ENCODE assay signal across 8 cellular contexts in genomic region chr4:152408514-152409327, GRCh38.
A peak's percentile ranks its signal among the peaks of the same experiment; 100 is the strongest.
DNase-seq lines count a peak whose midpoint lies in the region; ATAC-seq and TF ChIP-seq lines count a peak whose summit lies in the region.

No MANE protein-coding gene starts in this region.

- TF ChIP-seq CTCF in sigmoid colon (IDR thresholded peaks at IDR 0.05): peak in 3 of 4 experiments; percentile 29 to 36 (median 32)

- H3K27me3 Mint-ChIP-seq in activated T-cell treated with anti-CD3 and anti-CD28 coated beads, Interleukin-2, amount 50 U/mL, for 24 hours: no peaks in the 10 kb centered on the region

- ATAC-seq in HG03139 (IDR thresholded peaks at IDR 0.05; ENCODE audit: unreplicated experiment): no peak
- no peak for ATAC-seq in GM21528 (IDR thresholded peaks at IDR 0.05; ENCODE audit: low FRiP score, unreplicated experiment)

- H3K4me3 ChIP-seq in sigmoid colon: no peak overlapping the region

- H3K4me1 ChIP-seq in sigmoid colon: no peaks in the 10 kb centered on the region

- H3K9me3 ChIP-seq in sigmoid colon: no peaks in the 10 kb centered on the region

- no peak for TF ChIP-seq POLR2A in sigmoid colon (IDR thresholded peaks at IDR 0.05)

- H3K4me3 Mint-ChIP-seq in activated T-cell treated with anti-CD3 and anti-CD28 coated beads, Interleukin-2, amount 50 U/mL, for 24 hours: no peak overlapping the region

- H3K27ac ChIP-seq in sigmoid colon: no peak overlapping the region

- peak; percentile 5 for DNase-seq in activated T-cell treated with anti-CD3 and anti-CD28 coated beads for 4 hours
- DNase-seq in activated T-cell treated with anti-CD3 and anti-CD28 coated beads, Interleukin-2, amount 50 U/mL, for 24 hours: no peak
- peak; percentile 30 for DNase-seq in HT1080 (ENCODE audit: low read depth)
- peak; percentile 42 for DNase-seq in SKM-1 treated with dmso at 0.1 percent for 144 hours (lab: John Stamatoyannopoulos, UW; ENCODE audit: unreplicated experiment)
- DNase-seq in foreskin melanocyte: peak; percentile 42
- no peak for DNase-seq in sigmoid colon

- intact Hi-C loops in sigmoid colon (cut with DNase I): no loop called here

- H3K9me3 Mint-ChIP-seq in activated T-cell treated with anti-CD3 and anti-CD28 coated beads, Interleukin-2, amount 50 U/mL, for 24 hours: no peaks in the 10 kb centered on the region

- no peak overlapping the region for H3K27ac Mint-ChIP-seq in activated T-cell treated with anti-CD3 and anti-CD28 coated beads, Interleukin-2, amount 50 U/mL, for 24 hours

- peaks cover 26% of the 10 kb centered on the region for H3K4me1 Mint-ChIP-seq in activated T-cell treated with anti-CD3 and anti-CD28 coated beads, Interleukin-2, amount 50 U/mL, for 24 hours (ENCODE audit: low read depth)

- H3K36me3 Mint-ChIP-seq in activated T-cell treated with anti-CD3 and anti-CD28 coated beads, Interleukin-2, amount 50 U/mL, for 24 hours (ENCODE audit: low read depth): peaks cover 35% of the 10 kb centered on the region

- H3K27me3 ChIP-seq in sigmoid colon: no peaks in the 10 kb centered on the region

- no peak for TF ChIP-seq EP300 in sigmoid colon (IDR thresholded peaks at IDR 0.05)

- H3K36me3 ChIP-seq in sigmoid colon: no peaks in the 10 kb centered on the region

- 18 to 58% methylated on average over 3 of the region's 3 CpGs for WGBS in sigmoid colon, 2 donors

Comparison
In these comparisons a context has a peak if more than half of its experiments do, and no peak if none do; other contexts are left out.
1. DNase-seq: peak in activated T-cell treated with anti-CD3 and anti-CD28 coated beads for 4 hours (single experiment), HT1080 (single experiment), SKM-1 treated with dmso at 0.1 percent for 144 hours (single experiment) and foreskin melanocyte (single experiment); none in activated T-cell treated with anti-CD3 and anti-CD28 coated beads, Interleukin-2, amount 50 U/mL, for 24 hours (single experiment) and sigmoid colon (single experiment).